Comparison of ENCODE assay signal across 1 cellular context in the genomic region with DNA sequence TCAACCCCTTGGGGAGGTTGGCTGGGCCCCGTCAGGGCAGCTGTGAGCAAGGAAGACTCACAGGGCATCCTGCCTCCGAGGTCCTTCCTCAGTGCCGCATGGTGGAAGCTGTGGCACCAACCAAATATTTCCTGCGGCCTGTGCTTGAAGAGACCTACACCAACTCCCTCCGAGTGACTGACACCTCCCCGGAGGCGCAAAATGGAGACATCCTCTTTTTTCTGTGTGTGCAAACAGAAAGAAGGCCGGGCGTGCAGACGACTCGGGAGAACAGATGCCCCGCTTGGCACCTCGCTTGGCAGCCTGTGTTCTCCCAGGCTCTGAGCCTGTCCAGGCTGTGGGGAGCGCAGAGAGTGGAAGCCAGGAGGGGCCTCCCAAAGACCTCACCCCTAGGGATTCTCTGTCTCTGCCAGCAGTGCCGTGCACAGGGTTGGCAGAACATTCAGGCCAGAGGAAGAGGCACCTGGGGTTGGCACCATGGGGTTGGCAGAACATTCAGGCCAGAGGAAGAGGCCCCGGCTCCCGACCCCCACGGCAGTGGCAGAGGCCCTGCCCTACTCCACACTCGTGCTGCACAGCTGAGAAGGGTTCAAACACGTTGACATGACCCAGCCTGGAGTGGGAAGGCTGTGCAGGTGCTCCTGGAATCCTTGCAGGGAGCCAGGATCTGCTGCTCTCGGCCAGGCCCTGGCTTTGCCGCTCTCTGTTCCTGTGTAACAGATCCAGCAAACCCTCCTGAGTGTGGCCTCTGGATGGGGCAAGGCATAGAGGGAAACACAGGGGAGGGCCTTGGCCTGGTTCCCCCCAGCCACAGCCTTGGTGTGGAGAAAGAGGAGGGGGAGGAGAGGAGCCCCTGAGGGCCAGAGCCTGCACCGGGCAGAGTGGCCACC.
TF ChIP-seq lines count a peak whose summit lies in the region.

No MANE protein-coding gene starts in this region.

TF ChIP-seq in HepG2, 621 proteins besides CTCF, POLR2A, EP300 and RAD21 (continued from another document):
- TF ChIP-seq, protein P1, sequence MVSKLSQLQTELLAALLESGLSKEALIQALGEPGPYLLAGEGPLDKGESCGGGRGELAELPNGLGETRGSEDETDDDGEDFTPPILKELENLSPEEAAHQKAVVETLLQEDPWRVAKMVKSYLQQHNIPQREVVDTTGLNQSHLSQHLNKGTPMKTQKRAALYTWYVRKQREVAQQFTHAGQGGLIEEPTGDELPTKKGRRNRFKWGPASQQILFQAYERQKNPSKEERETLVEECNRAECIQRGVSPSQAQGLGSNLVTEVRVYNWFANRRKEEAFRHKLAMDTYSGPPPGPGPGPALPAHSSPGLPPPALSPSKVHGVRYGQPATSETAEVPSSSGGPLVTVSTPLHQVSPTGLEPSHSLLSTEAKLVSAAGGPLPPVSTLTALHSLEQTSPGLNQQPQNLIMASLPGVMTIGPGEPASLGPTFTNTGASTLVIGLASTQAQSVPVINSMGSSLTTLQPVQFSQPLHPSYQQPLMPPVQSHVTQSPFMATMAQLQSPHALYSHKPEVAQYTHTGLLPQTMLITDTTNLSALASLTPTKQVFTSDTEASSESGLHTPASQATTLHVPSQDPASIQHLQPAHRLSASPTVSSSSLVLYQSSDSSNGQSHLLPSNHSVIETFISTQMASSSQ (IDR thresholded peaks at IDR 0.05; ENCODE audit: low read depth): no peak
- TF ChIP-seq, protein P1 (CRISPR knock-in tag; IDR thresholded peaks at IDR 0.05; ENCODE audit: borderline replicate concordance): no peak
- TF ChIP-seq, protein P2, sequence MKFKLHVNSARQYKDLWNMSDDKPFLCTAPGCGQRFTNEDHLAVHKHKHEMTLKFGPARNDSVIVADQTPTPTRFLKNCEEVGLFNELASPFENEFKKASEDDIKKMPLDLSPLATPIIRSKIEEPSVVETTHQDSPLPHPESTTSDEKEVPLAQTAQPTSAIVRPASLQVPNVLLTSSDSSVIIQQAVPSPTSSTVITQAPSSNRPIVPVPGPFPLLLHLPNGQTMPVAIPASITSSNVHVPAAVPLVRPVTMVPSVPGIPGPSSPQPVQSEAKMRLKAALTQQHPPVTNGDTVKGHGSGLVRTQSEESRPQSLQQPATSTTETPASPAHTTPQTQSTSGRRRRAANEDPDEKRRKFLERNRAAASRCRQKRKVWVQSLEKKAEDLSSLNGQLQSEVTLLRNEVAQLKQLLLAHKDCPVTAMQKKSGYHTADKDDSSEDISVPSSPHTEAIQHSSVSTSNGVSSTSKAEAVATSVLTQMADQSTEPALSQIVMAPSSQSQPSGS (CRISPR knock-in tag; IDR thresholded peaks at IDR 0.05): no peak
- TF ChIP-seq TEAD2 (CRISPR knock-in tag; IDR thresholded peaks at IDR 0.05): no peak
- no peak for TF ChIP-seq HIVEP1 (CRISPR knock-in tag; IDR thresholded peaks at IDR 0.05)
- TF ChIP-seq NCOA1 (CRISPR knock-in tag; IDR thresholded peaks at IDR 0.05): no peak
- no peak for TF ChIP-seq ZNF383 (CRISPR knock-in tag; IDR thresholded peaks at IDR 0.05; ENCODE audit: borderline replicate concordance)
- no peak for TF ChIP-seq THYN1 (CRISPR knock-in tag; IDR thresholded peaks at IDR 0.05; ENCODE audit: borderline replicate concordance, low read depth)
- TF ChIP-seq, protein P3, sequence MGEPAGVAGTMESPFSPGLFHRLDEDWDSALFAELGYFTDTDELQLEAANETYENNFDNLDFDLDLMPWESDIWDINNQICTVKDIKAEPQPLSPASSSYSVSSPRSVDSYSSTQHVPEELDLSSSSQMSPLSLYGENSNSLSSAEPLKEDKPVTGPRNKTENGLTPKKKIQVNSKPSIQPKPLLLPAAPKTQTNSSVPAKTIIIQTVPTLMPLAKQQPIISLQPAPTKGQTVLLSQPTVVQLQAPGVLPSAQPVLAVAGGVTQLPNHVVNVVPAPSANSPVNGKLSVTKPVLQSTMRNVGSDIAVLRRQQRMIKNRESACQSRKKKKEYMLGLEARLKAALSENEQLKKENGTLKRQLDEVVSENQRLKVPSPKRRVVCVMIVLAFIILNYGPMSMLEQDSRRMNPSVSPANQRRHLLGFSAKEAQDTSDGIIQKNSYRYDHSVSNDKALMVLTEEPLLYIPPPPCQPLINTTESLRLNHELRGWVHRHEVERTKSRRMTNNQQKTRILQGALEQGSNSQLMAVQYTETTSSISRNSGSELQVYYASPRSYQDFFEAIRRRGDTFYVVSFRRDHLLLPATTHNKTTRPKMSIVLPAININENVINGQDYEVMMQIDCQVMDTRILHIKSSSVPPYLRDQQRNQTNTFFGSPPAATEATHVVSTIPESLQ (CRISPR knock-in tag; conservative IDR thresholded peaks at IDR 0.05): no peak
- TF ChIP-seq ZNF614 (CRISPR knock-in tag; IDR thresholded peaks at IDR 0.05; ENCODE audit: borderline replicate concordance): no peak
- TF ChIP-seq ZNF703 (CRISPR knock-in tag; IDR thresholded peaks at IDR 0.05; ENCODE audit: borderline replicate concordance): no peak
- TF ChIP-seq ZNF747 (CRISPR knock-in tag; IDR thresholded peaks at IDR 0.05; ENCODE audit: borderline replicate concordance): no peak
- no peak for TF ChIP-seq MYC (CRISPR knock-in tag; IDR thresholded peaks at IDR 0.05; ENCODE audit: borderline replicate concordance)
- TF ChIP-seq ZNF7 (CRISPR knock-in tag; IDR thresholded peaks at IDR 0.05): no peak
- TF ChIP-seq, protein P4, sequence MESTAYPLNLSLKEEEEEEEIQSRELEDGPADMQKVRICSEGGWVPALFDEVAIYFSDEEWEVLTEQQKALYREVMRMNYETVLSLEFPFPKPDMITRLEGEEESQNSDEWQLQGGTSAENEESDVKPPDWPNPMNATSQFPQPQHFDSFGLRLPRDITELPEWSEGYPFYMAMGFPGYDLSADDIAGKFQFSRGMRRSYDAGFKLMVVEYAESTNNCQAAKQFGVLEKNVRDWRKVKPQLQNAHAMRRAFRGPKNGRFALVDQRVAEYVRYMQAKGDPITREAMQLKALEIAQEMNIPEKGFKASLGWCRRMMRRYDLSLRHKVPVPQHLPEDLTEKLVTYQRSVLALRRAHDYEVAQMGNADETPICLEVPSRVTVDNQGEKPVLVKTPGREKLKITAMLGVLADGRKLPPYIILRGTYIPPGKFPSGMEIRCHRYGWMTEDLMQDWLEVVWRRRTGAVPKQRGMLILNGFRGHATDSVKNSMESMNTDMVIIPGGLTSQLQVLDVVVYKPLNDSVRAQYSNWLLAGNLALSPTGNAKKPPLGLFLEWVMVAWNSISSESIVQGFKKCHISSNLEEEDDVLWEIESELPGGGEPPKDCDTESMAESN (CRISPR knock-in tag; conservative IDR thresholded peaks at IDR 0.05): no peak
- TF ChIP-seq KDM6A (CRISPR knock-in tag; IDR thresholded peaks at IDR 0.05; ENCODE audit: low read depth): no peak
